In the genomic region with DNA sequence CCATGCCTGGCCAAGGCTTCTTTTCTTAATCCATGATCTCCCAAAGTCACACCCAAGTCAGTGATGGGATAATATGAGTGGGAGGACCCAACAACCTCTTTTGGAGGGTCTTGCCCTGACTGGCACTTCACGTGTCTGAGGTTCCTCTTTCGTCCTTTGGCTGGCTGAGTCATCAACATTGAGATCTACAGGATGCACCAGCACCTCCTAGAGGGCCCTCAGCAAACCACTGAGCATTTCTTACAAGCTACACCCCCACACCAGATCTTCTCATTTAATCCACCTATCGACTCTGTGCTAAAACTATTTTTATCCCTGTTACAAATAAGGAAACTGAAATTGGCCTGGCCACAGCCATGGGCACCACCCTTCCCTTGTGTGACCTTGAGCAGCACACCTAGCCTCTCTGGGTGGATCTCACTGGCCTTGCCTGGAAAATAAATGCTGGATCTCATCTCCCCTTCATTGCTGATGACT, we compare ENCODE assay signal across 1 cellular context.
TF ChIP-seq lines count a peak whose summit lies in the region.

No MANE protein-coding gene starts in this region.

TF ChIP-seq in GM12878, 131 proteins besides CTCF, POLR2A, EP300 and RAD21 (continued from another document):
- TF ChIP-seq SPI1 (IDR thresholded peaks at IDR 0.05; ENCODE audit: borderline replicate concordance, insufficient read depth, low read depth, low read length) = peak; percentile 72; the same call in 1 of the 2 replicates
- 0 out of 2 replicates have a peak, but pooled peaks have one; percentile 21 for TF ChIP-seq IRF4 (IDR thresholded peaks at IDR 0.05; ENCODE audit: low read depth, low read length)
- peak; percentile 48 for TF ChIP-seq DPF2 (IDR thresholded peaks at IDR 0.05)
- TF ChIP-seq BCL11A (IDR thresholded peaks at IDR 0.05; ENCODE audit: low read depth, low read length) = peak; percentile 17; the same call in 1 of the 2 replicates
- peak; percentile 65 for TF ChIP-seq YY1 (IDR thresholded peaks at IDR 0.05; ENCODE audit: low read depth, low read length)
- no peak for TF ChIP-seq TCF7 (IDR thresholded peaks at IDR 0.05; ENCODE audit: borderline replicate concordance)
- peak; percentile 57; the same call in 1 of the 2 replicates for TF ChIP-seq BACH1 (IDR thresholded peaks at IDR 0.05; ENCODE audit: borderline replicate concordance)
- peak; percentile 38; the same call in 1 of the 2 replicates for TF ChIP-seq IKZF1 (conservative IDR thresholded peaks at IDR 0.05)
- TF ChIP-seq RFX5 (IDR thresholded peaks at IDR 0.05; ENCODE audit: low read depth, low read length) = no peak
- TF ChIP-seq PML (IDR thresholded peaks at IDR 0.05; ENCODE audit: low read length) = 0 out of 2 replicates have a peak, but pooled peaks have one; percentile 28
- TF ChIP-seq NBN (IDR thresholded peaks at IDR 0.05) = 0 out of 2 replicates have a peak, but pooled peaks have one; percentile 48
- peak; percentile 43; the same call in 1 of the 2 replicates for TF ChIP-seq ATF7 (IDR thresholded peaks at IDR 0.05; ENCODE audit: low read depth)
- no peak for TF ChIP-seq TCF12 (IDR thresholded peaks at IDR 0.05; ENCODE audit: low read depth, low read length)
- no peak for TF ChIP-seq FOS (IDR thresholded peaks at IDR 0.05; ENCODE audit: borderline replicate concordance, extremely low read depth, insufficient read length)
- TF ChIP-seq NFIC (IDR thresholded peaks at IDR 0.05; ENCODE audit: low read depth, low read length) = 0 out of 2 replicates have a peak, but pooled peaks have one; percentile 32
- TF ChIP-seq, protein P1, sequence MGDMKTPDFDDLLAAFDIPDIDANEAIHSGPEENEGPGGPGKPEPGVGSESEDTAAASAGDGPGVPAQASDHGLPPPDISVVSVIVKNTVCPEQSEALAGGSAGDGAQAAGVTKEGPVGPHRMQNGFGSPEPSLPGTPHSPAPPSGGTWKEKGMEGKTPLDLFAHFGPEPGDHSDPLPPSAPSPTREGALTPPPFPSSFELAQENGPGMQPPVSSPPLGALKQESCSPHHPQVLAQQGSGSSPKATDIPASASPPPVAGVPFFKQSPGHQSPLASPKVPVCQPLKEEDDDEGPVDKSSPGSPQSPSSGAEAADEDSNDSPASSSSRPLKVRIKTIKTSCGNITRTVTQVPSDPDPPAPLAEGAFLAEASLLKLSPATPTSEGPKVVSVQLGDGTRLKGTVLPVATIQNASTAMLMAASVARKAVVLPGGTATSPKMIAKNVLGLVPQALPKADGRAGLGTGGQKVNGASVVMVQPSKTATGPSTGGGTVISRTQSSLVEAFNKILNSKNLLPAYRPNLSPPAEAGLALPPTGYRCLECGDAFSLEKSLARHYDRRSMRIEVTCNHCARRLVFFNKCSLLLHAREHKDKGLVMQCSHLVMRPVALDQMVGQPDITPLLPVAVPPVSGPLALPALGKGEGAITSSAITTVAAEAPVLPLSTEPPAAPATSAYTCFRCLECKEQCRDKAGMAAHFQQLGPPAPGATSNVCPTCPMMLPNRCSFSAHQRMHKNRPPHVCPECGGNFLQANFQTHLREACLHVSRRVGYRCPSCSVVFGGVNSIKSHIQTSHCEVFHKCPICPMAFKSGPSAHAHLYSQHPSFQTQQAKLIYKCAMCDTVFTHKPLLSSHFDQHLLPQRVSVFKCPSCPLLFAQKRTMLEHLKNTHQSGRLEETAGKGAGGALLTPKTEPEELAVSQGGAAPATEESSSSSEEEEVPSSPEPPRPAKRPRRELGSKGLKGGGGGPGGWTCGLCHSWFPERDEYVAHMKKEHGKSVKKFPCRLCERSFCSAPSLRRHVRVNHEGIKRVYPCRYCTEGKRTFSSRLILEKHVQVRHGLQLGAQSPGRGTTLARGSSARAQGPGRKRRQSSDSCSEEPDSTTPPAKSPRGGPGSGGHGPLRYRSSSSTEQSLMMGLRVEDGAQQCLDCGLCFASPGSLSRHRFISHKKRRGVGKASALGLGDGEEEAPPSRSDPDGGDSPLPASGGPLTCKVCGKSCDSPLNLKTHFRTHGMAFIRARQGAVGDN (IDR thresholded peaks at IDR 0.05) = peak; percentile 62
- peak; percentile 90; the same call in 1 of the 2 replicates for TF ChIP-seq ESRRA (IDR thresholded peaks at IDR 0.05; ENCODE audit: low read length)
- TF ChIP-seq CREB1 (IDR thresholded peaks at IDR 0.05; ENCODE audit: low read depth) = peak; percentile 29; the same call in 1 of the 2 replicates
- no peak for TF ChIP-seq SMAD1 (IDR thresholded peaks at IDR 0.05; ENCODE audit: low read depth, partially characterized antibody)
- peak; percentile 62 for TF ChIP-seq MEF2B (IDR thresholded peaks at IDR 0.05; ENCODE audit: partially characterized antibody, poor library complexity, severe bottlenecking)
- peak; percentile 67 for TF ChIP-seq CREM (IDR thresholded peaks at IDR 0.05; ENCODE audit: low read depth)
- TF ChIP-seq, protein P2, sequence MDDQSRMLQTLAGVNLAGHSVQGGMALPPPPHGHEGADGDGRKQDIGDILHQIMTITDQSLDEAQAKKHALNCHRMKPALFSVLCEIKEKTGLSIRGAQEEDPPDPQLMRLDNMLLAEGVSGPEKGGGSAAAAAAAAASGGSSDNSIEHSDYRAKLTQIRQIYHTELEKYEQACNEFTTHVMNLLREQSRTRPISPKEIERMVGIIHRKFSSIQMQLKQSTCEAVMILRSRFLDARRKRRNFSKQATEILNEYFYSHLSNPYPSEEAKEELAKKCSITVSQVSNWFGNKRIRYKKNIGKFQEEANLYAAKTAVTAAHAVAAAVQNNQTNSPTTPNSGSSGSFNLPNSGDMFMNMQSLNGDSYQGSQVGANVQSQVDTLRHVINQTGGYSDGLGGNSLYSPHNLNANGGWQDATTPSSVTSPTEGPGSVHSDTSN (IDR thresholded peaks at IDR 0.05; ENCODE audit: insufficient replicate concordance, low read depth, low read length) = peak; percentile 50
- peak; percentile 94 for TF ChIP-seq BHLHE40 (IDR thresholded peaks at IDR 0.05; ENCODE audit: borderline replicate concordance in 1 of 2, low read depth in 2 of 2, low read length in 1 of 2)
- TF ChIP-seq, protein P3, sequence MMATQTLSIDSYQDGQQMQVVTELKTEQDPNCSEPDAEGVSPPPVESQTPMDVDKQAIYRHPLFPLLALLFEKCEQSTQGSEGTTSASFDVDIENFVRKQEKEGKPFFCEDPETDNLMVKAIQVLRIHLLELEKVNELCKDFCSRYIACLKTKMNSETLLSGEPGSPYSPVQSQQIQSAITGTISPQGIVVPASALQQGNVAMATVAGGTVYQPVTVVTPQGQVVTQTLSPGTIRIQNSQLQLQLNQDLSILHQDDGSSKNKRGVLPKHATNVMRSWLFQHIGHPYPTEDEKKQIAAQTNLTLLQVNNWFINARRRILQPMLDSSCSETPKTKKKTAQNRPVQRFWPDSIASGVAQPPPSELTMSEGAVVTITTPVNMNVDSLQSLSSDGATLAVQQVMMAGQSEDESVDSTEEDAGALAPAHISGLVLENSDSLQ (IDR thresholded peaks at IDR 0.05) = peak; percentile 86
- TF ChIP-seq, protein P4, sequence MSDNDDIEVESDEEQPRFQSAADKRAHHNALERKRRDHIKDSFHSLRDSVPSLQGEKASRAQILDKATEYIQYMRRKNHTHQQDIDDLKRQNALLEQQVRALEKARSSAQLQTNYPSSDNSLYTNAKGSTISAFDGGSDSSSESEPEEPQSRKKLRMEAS (IDR thresholded peaks at IDR 0.05; ENCODE audit: low read depth, low read length) = no peak
- no peak for TF ChIP-seq PAX8 (IDR thresholded peaks at IDR 0.05)
- TF ChIP-seq SMC3 (IDR thresholded peaks at IDR 0.05; ENCODE audit: borderline replicate concordance, low read length) = peak; percentile 77; the same call in 1 of the 2 replicates
- TF ChIP-seq, protein P5, sequence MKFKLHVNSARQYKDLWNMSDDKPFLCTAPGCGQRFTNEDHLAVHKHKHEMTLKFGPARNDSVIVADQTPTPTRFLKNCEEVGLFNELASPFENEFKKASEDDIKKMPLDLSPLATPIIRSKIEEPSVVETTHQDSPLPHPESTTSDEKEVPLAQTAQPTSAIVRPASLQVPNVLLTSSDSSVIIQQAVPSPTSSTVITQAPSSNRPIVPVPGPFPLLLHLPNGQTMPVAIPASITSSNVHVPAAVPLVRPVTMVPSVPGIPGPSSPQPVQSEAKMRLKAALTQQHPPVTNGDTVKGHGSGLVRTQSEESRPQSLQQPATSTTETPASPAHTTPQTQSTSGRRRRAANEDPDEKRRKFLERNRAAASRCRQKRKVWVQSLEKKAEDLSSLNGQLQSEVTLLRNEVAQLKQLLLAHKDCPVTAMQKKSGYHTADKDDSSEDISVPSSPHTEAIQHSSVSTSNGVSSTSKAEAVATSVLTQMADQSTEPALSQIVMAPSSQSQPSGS (IDR thresholded peaks at IDR 0.05; ENCODE audit: low read length) = peak; percentile 62
- TF ChIP-seq SIN3A (IDR thresholded peaks at IDR 0.05; ENCODE audit: low read depth, low read length) = no peak; the same call in 1 of the 2 replicates
- TF ChIP-seq ZNF622 (IDR thresholded peaks at IDR 0.05) = no peak
- TF ChIP-seq HDAC6 (IDR thresholded peaks at IDR 0.05; ENCODE audit: unreplicated experiment) = no peak
- peak in 1 of 2 experiments; percentile 54; a peak in 2 of 4 replicates for TF ChIP-seq IKZF2 (IDR thresholded peaks at IDR 0.05)
- TF ChIP-seq, protein P6, sequence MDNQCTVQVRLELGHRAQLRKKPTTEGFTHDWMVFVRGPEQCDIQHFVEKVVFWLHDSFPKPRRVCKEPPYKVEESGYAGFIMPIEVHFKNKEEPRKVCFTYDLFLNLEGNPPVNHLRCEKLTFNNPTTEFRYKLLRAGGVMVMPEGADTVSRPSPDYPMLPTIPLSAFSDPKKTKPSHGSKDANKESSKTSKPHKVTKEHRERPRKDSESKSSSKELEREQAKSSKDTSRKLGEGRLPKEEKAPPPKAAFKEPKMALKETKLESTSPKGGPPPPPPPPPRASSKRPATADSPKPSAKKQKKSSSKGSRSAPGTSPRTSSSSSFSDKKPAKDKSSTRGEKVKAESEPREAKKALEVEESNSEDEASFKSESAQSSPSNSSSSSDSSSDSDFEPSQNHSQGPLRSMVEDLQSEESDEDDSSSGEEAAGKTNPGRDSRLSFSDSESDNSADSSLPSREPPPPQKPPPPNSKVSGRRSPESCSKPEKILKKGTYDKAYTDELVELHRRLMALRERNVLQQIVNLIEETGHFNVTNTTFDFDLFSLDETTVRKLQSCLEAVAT (IDR thresholded peaks at IDR 0.05) = peak; percentile 49; the same call in 1 of the 2 replicates
- TF ChIP-seq WRNIP1 (IDR thresholded peaks at IDR 0.05; ENCODE audit: borderline replicate concordance, low read depth, low read length) = 0 out of 2 replicates have a peak, but pooled peaks have one; percentile 78
- TF ChIP-seq KDM1A (IDR thresholded peaks at IDR 0.05; ENCODE audit: borderline replicate concordance) = no peak
- 0 out of 4 replicates have a peak, but pooled peaks of 1 of the 2 experiments have one; percentile 45 for TF ChIP-seq ETV6 (conservative IDR thresholded peaks at IDR 0.05 in 1 of 2, IDR thresholded peaks at IDR 0.05 in 1 of 2; ENCODE audit: borderline replicate concordance in 1 of 2, low read depth in 1 of 2)
- TF ChIP-seq ZZZ3 (IDR thresholded peaks at IDR 0.05; ENCODE audit: control insufficient read depth, insufficient read length, low read depth) = no peak
- TF ChIP-seq NFXL1 (IDR thresholded peaks at IDR 0.05; ENCODE audit: borderline replicate concordance) = no peak
- TF ChIP-seq CBFB (IDR thresholded peaks at IDR 0.05; ENCODE audit: low read depth) = peak; percentile 31; the same call in 1 of the 2 replicates
- peak; percentile 62 for TF ChIP-seq JUNB (IDR thresholded peaks at IDR 0.05)
- TF ChIP-seq NR2F1 (conservative IDR thresholded peaks at IDR 0.05) = no peak
- 0 out of 2 replicates have a peak, but pooled peaks have one; percentile 12 for TF ChIP-seq STAT3 (IDR thresholded peaks at IDR 0.05; ENCODE audit: low read depth, low read length)
- TF ChIP-seq ZNF24 (IDR thresholded peaks at IDR 0.05) = no peak
- TF ChIP-seq SP1 (IDR thresholded peaks at IDR 0.05; ENCODE audit: low read depth, low read length) = peak; percentile 23
- TF ChIP-seq, protein P7, sequence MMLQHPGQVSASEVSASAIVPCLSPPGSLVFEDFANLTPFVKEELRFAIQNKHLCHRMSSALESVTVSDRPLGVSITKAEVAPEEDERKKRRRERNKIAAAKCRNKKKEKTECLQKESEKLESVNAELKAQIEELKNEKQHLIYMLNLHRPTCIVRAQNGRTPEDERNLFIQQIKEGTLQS (IDR thresholded peaks at IDR 0.05; ENCODE audit: borderline replicate concordance, extremely low read depth, low read depth, low read length) = 0 out of 2 replicates have a peak, but pooled peaks have one; percentile 17
- TF ChIP-seq, protein P8, sequence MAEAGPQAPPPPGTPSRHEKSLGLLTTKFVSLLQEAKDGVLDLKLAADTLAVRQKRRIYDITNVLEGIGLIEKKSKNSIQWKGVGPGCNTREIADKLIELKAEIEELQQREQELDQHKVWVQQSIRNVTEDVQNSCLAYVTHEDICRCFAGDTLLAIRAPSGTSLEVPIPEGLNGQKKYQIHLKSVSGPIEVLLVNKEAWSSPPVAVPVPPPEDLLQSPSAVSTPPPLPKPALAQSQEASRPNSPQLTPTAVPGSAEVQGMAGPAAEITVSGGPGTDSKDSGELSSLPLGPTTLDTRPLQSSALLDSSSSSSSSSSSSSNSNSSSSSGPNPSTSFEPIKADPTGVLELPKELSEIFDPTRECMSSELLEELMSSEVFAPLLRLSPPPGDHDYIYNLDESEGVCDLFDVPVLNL (IDR thresholded peaks at IDR 0.05; ENCODE audit: low read depth, low read length) = no peak
- TF ChIP-seq TBL1XR1 (IDR thresholded peaks at IDR 0.05; ENCODE audit: low read depth, low read length) = peak; percentile 17; the same call in 1 of the 2 replicates
- TF ChIP-seq POU2F2 (IDR thresholded peaks at IDR 0.05; ENCODE audit: borderline replicate concordance, low read depth, low read length) = no peak
- peak in 1 of 2 experiments; percentile 42; a peak in 1 of 3 replicates for TF ChIP-seq EGR1 (IDR thresholded peaks at IDR 0.05; ENCODE audit: borderline replicate concordance in 1 of 2, low read depth in 2 of 2, low read length in 2 of 2)
- TF ChIP-seq MXI1 (IDR thresholded peaks at IDR 0.05; ENCODE audit: low read depth, low read length) = 0 out of 2 replicates have a peak, but pooled peaks have one; percentile 11
- TF ChIP-seq RAD51 (IDR thresholded peaks at IDR 0.05) = peak; percentile 62; the same call in 1 of the 2 replicates
- no peak for TF ChIP-seq HDAC2 (IDR thresholded peaks at IDR 0.05)
- no peak for TF ChIP-seq CHD1 (IDR thresholded peaks at IDR 0.05; ENCODE audit: low read depth, low read length)
- TF ChIP-seq MTA3 (IDR thresholded peaks at IDR 0.05; ENCODE audit: borderline replicate concordance, low read length) = 0 out of 2 replicates have a peak, but pooled peaks have one; percentile 74
- TF ChIP-seq KAT2A (conservative IDR thresholded peaks at IDR 0.05; ENCODE audit: control insufficient read depth, low read depth, low read length) = no peak
